In genomic region chr11:110196884-110197420, GRCh38 we compare ENCODE assay signal across 18 cellular contexts.
DNase-seq lines count a peak whose midpoint lies in the region; ATAC-seq, FAIRE-seq and TF ChIP-seq lines count a peak whose summit lies in the region.
"Had no signal": no experiment of that assay in that cellular context is flagged by ENCODE, and none has a peak within 500 bp of the region (broad histone marks: within the 10 kb centered on the region; RNA-seq: fewer than 3 reads in every experiment).

No MANE protein-coding gene starts in this region.

- no peak for TF ChIP-seq CTCF in A549 (IDR thresholded peaks at IDR 0.05)
- no peak for TF ChIP-seq CTCF in Calu3 (IDR thresholded peaks at IDR 0.05; ENCODE audit: unreplicated experiment)
- TF ChIP-seq CTCF in brain microvascular endothelial cell (IDR thresholded peaks at IDR 0.05; ENCODE audit: low read depth, low read length, missing control alignments): no peak
- no peak for TF ChIP-seq CTCF in kidney (IDR thresholded peaks at IDR 0.05; ENCODE audit: borderline replicate concordance, extremely low read depth, insufficient read depth)

- H3K36me3 Mint-ChIP-seq in Calu3 (ENCODE audit: insufficient read depth, unreplicated experiment): peaks cover 25% of the 10 kb centered on the region
- H3K36me3 Mint-ChIP-seq: CD4-positive, alpha-beta memory T cell had no signal

- CTCF ChIA-PET in A549 (lab: Yijun Ruan, JAX): interaction anchor here (1.2 to 4.4 kb wide), 5 partner anchors 22 to 180 kb away, joined by 3 to 27 read pairs (median 5); no protein-coding TSS in a partner anchor
- CTCF ChIA-PET in Calu3 (lab: Charles Lee): no interaction called here

- no peak for TF ChIP-seq POLR2A in A549 (IDR thresholded peaks at IDR 0.05; ENCODE audit: low read length)

- H3K4me3 ChIP-seq in A549 (no peak overlapping the region), brain microvascular endothelial cell (ENCODE audit: low read depth, low read length) (no peak overlapping the region), kidney (ENCODE audit: low read length in 2 of 2) (no peak overlapping the region)

- H3K9me3 ChIP-seq in A549 (peaks cover 5% of the 10 kb centered on the region; the same call in 1 of the 3 replicates), kidney (ENCODE audit: control insufficient read depth in 1 of 2, low read length in 2 of 2) (no peaks in the 10 kb centered on the region)

- in situ Hi-C loops in brain microvascular endothelial cell (cut with HindIII; ENCODE audit: low pct_ligation_motif_present, low sequenced_read_pairs): no loop called here

- H3K4me2 ChIP-seq in A549: peak overlapping the region; percentile 82
- H3K4me2 ChIP-seq: KMS-11 had no signal

- no TSS peak for BruUV-seq in Calu3 (replicated peaks; lab: Mats Ljungman, UMichigan)

- no peak overlapping the region for H3K9ac ChIP-seq in kidney (ENCODE audit: low read length in 2 of 2)
- H3K9ac ChIP-seq: KMS-11 had no signal

- peaks cover 79% of the 10 kb centered on the region for H3K4me1 ChIP-seq in A549
- H3K4me1 ChIP-seq in kidney (ENCODE audit: control insufficient read depth in 1 of 2, insufficient read depth in 1 of 2, low read depth in 1 of 2, low read length in 2 of 2): peaks cover 9 to 10% of the 10 kb centered on the region in 2 donors

- POLR2A ChIA-PET in A549 (lab: Yijun Ruan, JAX): interaction anchor here (1.5 kb wide), 1 partner anchor 104 kb away, joined by 6 read pairs; the partner anchor contains the start of gene ZC3H12C

- no peak for FAIRE-seq in A549 (lab: Jason Lieb, UNC)
- no peak for FAIRE-seq in kidney (lab: Jason Lieb, UNC)
- FAIRE-seq: HepG2 had no signal

- intact Hi-C loops in Calu3 (cut with micrococcal nuclease; ENCODE audit: unreplicated experiment): no loop called here
- intact Hi-C loops in kidney (cut with DNase I): loop anchor here (10.0 kb wide), 1 partner anchor 178 kb away; no protein-coding TSS in a partner anchor

- H3K27me3 ChIP-seq in brain microvascular endothelial cell (replicated peaks): no peaks in the 10 kb centered on the region

- peak overlapping the region; percentile 88 for H3K27ac Mint-ChIP-seq in Calu3 (ENCODE audit: unreplicated experiment)
- H3K27ac Mint-ChIP-seq: CD4-positive, alpha-beta memory T cell had no signal

- H3K9me3 Mint-ChIP-seq in Calu3 (ENCODE audit: low read depth, unreplicated experiment): no peaks in the 10 kb centered on the region
- H3K9me3 Mint-ChIP-seq: CD4-positive, alpha-beta memory T cell had no signal

- no peaks in the 10 kb centered on the region for H3K36me3 ChIP-seq in brain microvascular endothelial cell (replicated peaks)
- H3K36me3 ChIP-seq in kidney (ENCODE audit: control insufficient read depth in 1 of 2, insufficient read depth in 2 of 2, low read length in 2 of 2): no peaks in the 10 kb centered on the region

- DNase-seq in A549 (ENCODE audit: low read depth in 1 of 2, low spot score in 1 of 2) (no peak), Calu3 (no peak), brain microvascular endothelial cell (no peak), kidney (no peak), C1 segment of cervical spinal cord (lab: John Stamatoyannopoulos, UW) (no peak), kidney tubule cell (ENCODE audit: low spot score) (no peak)
- DNase-seq: AML-193; CD4-positive, alpha-beta memory T cell; GF-D8; NCI-H1048; NCI-H1436 treated with DMSO at 0.1 percent for 48 hours; NCI-H2081; NCI-H510A treated with DMSO at 0.1 percent for 48 hours; SIG-M5 had no signal

- H3K27ac ChIP-seq in A549: peak overlapping the region; percentile 92 to 98
- H3K27ac ChIP-seq in brain microvascular endothelial cell: peak overlapping the region; percentile 65
- peak overlapping the region; percentile 47 to 59 for H3K27ac ChIP-seq in kidney (ENCODE audit: low read depth in 2 of 2, low read length in 2 of 2)
- H3K27ac ChIP-seq: KMS-11 had no signal

- WGBS in A549 (ENCODE audit: missing lambda C conversion rate): 71% methylated on average over 9 of the region's 9 CpGs

- no peaks in the 10 kb centered on the region for H3K27me3 Mint-ChIP-seq in Calu3 (ENCODE audit: unreplicated experiment)

- TF ChIP-seq RAD21 in A549 (conservative IDR thresholded peaks at IDR 0.05 in 1 of 2, IDR thresholded peaks at IDR 0.05 in 1 of 2): no peak

- H3K4me3 Mint-ChIP-seq in Calu3 (ENCODE audit: low read depth, unreplicated experiment): no peak overlapping the region
- H3K4me3 Mint-ChIP-seq: CD4-positive, alpha-beta memory T cell had no signal

- no peak for TF ChIP-seq EP300 in A549 (IDR thresholded peaks at IDR 0.05)

- ATAC-seq in A549 (no peak), GM21515 (IDR thresholded peaks at IDR 0.05; ENCODE audit: unreplicated experiment) (no peak), GM18868 (IDR thresholded peaks at IDR 0.05; ENCODE audit: unreplicated experiment) (no peak)
- ATAC-seq: HepG2 had no signal

- H3K4me1 Mint-ChIP-seq in Calu3 (ENCODE audit: low read depth, unreplicated experiment): peaks cover 62% of the 10 kb centered on the region

TF ChIP-seq in A549, 52 proteins besides CTCF, POLR2A, EP300 and RAD21:
- TF ChIP-seq, protein P1, sequence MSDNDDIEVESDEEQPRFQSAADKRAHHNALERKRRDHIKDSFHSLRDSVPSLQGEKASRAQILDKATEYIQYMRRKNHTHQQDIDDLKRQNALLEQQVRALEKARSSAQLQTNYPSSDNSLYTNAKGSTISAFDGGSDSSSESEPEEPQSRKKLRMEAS (IDR thresholded peaks at IDR 0.05): no peak
- TF ChIP-seq, protein P2, sequence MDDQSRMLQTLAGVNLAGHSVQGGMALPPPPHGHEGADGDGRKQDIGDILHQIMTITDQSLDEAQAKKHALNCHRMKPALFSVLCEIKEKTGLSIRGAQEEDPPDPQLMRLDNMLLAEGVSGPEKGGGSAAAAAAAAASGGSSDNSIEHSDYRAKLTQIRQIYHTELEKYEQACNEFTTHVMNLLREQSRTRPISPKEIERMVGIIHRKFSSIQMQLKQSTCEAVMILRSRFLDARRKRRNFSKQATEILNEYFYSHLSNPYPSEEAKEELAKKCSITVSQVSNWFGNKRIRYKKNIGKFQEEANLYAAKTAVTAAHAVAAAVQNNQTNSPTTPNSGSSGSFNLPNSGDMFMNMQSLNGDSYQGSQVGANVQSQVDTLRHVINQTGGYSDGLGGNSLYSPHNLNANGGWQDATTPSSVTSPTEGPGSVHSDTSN (IDR thresholded peaks at IDR 0.05): no peak
- TF ChIP-seq ZSCAN20 (CRISPR knock-in tag; IDR thresholded peaks at IDR 0.05) (no peak), SMC3 (IDR thresholded peaks at IDR 0.05) (no peak), JUNB (IDR thresholded peaks at IDR 0.05) (no peak), FOSL2 (IDR thresholded peaks at IDR 0.05) (no peak), FOSL2 (CRISPR knock-in tag; IDR thresholded peaks at IDR 0.05) (no peak), NPAS2 (CRISPR knock-in tag; IDR thresholded peaks at IDR 0.05; ENCODE audit: borderline replicate concordance) (no peak), EHF (CRISPR knock-in tag; IDR thresholded peaks at IDR 0.05) (0 out of 2 replicates have a peak, but pooled peaks have one; percentile 66), ZC3H11A (IDR thresholded peaks at IDR 0.05) (no peak), CHD2 (IDR thresholded peaks at IDR 0.05; ENCODE audit: low read length, partially characterized antibody) (no peak), RARB (CRISPR knock-in tag; IDR thresholded peaks at IDR 0.05) (no peak), ESRRA (IDR thresholded peaks at IDR 0.05; ENCODE audit: borderline replicate concordance, low read length) (no peak), BHLHE40 (IDR thresholded peaks at IDR 0.05; ENCODE audit: low read depth, low read length) (no peak), HOXA7 (CRISPR knock-in tag; IDR thresholded peaks at IDR 0.05) (peak; percentile 74; the same call in 1 of the 2 replicates), HOXB13 (CRISPR knock-in tag; IDR thresholded peaks at IDR 0.05; ENCODE audit: low read depth) (peak; percentile 93), HOXB5 (CRISPR knock-in tag; IDR thresholded peaks at IDR 0.05) (peak; percentile 81), PHF8 (IDR thresholded peaks at IDR 0.05; ENCODE audit: borderline replicate concordance, low read depth) (no peak), EHMT2 (IDR thresholded peaks at IDR 0.05; ENCODE audit: low read depth) (no peak), RNF2 (IDR thresholded peaks at IDR 0.05; ENCODE audit: borderline replicate concordance, low read depth) (no peak), SREBF2 (IDR thresholded peaks at IDR 0.05) (no peak), CHD4 (IDR thresholded peaks at IDR 0.05; ENCODE audit: borderline replicate concordance) (no peak), TP53 (CRISPR knock-in tag; IDR thresholded peaks at IDR 0.05) (no peak), ZNF302 (CRISPR knock-in tag; IDR thresholded peaks at IDR 0.05) (no peak), CBX8 (IDR thresholded peaks at IDR 0.05) (no peak)
- TF ChIP-seq, protein P3, sequence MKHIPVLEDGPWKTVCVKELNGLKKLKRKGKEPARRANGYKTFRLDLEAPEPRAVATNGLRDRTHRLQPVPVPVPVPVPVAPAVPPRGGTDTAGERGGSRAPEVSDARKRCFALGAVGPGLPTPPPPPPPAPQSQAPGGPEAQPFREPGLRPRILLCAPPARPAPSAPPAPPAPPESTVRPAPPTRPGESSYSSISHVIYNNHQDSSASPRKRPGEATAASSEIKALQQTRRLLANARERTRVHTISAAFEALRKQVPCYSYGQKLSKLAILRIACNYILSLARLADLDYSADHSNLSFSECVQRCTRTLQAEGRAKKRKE (CRISPR knock-in tag; IDR thresholded peaks at IDR 0.05; ENCODE audit: low read depth): peak; percentile 76
- TF ChIP-seq, protein P4, sequence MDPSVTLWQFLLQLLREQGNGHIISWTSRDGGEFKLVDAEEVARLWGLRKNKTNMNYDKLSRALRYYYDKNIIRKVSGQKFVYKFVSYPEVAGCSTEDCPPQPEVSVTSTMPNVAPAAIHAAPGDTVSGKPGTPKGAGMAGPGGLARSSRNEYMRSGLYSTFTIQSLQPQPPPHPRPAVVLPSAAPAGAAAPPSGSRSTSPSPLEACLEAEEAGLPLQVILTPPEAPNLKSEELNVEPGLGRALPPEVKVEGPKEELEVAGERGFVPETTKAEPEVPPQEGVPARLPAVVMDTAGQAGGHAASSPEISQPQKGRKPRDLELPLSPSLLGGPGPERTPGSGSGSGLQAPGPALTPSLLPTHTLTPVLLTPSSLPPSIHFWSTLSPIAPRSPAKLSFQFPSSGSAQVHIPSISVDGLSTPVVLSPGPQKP (IDR thresholded peaks at IDR 0.05; ENCODE audit: low read depth, low read length): no peak
- TF ChIP-seq, protein P5, sequence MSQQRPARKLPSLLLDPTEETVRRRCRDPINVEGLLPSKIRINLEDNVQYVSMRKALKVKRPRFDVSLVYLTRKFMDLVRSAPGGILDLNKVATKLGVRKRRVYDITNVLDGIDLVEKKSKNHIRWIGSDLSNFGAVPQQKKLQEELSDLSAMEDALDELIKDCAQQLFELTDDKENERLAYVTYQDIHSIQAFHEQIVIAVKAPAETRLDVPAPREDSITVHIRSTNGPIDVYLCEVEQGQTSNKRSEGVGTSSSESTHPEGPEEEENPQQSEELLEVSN (IDR thresholded peaks at IDR 0.05; ENCODE audit: borderline replicate concordance, low read depth): no peak
